Comparison of ENCODE assay signal across 9 cellular contexts in genomic region chr1:149740152-149740581, GRCh38. TPM values are rescaled to one million over a fixed set of nuclear protein-coding genes. Genes with fewer than 3 reads are reported as not detected.
A peak's percentile ranks its signal among the peaks of the same experiment; 100 is the strongest.
DNase-seq lines count a peak whose midpoint lies in the region; ATAC-seq and TF ChIP-seq lines count a peak whose summit lies in the region.
"Not testable (repeated sequence)": the region's sequence is repeated elsewhere in the genome, so short reads cannot be mapped to it uniquely, and the experiment has no call there.
"Had no signal": no experiment of that assay in that cellular context is flagged by ENCODE, and none has a peak within 500 bp of the region (broad histone marks: within the 10 kb centered on the region; RNA-seq: fewer than 3 reads in every experiment).

No MANE protein-coding gene starts in this region.

- H2BK120ac ChIP-seq in mesendoderm (ENCODE audit: low read depth, low read length) = not testable (repeated sequence)

- not testable (repeated sequence) for H4K8ac ChIP-seq in mesendoderm (ENCODE audit: low read depth, low read length)

- not testable (repeated sequence) for H3K27ac ChIP-seq in mesendoderm (ENCODE audit: low read depth, low read length); transverse colon

- POLR2A ChIA-PET in activated naive CD8-positive, alpha-beta T cell treated with anti-CD3 and anti-CD28 coated beads, Interleukin-2, amount 10 ng/mL, durations not matched to agents 7 days and 5 days (lab: Charles Lee) = not testable (repeated sequence)

- H3K79me2 ChIP-seq in mesendoderm (ENCODE audit: control insufficient read depth, insufficient read depth, low read length) = not testable (repeated sequence)

- H3K18ac ChIP-seq in mesendoderm (ENCODE audit: low read length) = not testable (repeated sequence)

- H4K5ac ChIP-seq in mesendoderm (ENCODE audit: low read length) = not testable (repeated sequence)

- DNase-seq in NCI-H748 treated with DMSO at 0.1 percent for 48 hours (lab: John Stamatoyannopoulos, UW) (peak; percentile 0), fibroblast of the conjunctiva (ENCODE audit: low read depth) (peak; percentile 10), mesendoderm (peak; percentile 80), transverse colon (peak; percentile 16)
- DNase-seq in activated CD4-positive, alpha-beta T cell treated with anti-CD3 and anti-CD28 coated beads, Interleukin-2, amount 50 U/mL, for 48 hours = peak; percentile 50 to 57
- peak; percentile 37 for DNase-seq in activated naive CD8-positive, alpha-beta T cell treated with anti-CD3 and anti-CD28 coated beads, Interleukin-2, amount 10 ng/mL, durations not matched to agents 7 days and 5 days
- DNase-seq in stimulated activated CD4-positive, alpha-beta T cell treated with anti-CD3 and anti-CD28 coated beads, Interleukin-1b, Interleukin-23, amount 100 ng/mL, for 24 hours (ENCODE audit: low read depth in 4 of 4, low spot score in 1 of 4) = peak in 3 of 4 experiments; percentile 34 to 54 (median 48)

- TF ChIP-seq EP300 in transverse colon (IDR thresholded peaks at IDR 0.05; ENCODE audit: low read depth) = not testable (repeated sequence)

- H3K4me1 Mint-ChIP-seq in activated naive CD8-positive, alpha-beta T cell treated with anti-CD3 and anti-CD28 coated beads, Interleukin-2, amount 10 ng/mL, durations not matched to agents 7 days and 5 days = not testable (repeated sequence)

- not testable (repeated sequence) for H3K79me1 ChIP-seq in mesendoderm (ENCODE audit: low read length)

- not testable (repeated sequence) for H2BK5ac ChIP-seq in mesendoderm (ENCODE audit: low read length)

- not testable (repeated sequence) for H3K27ac Mint-ChIP-seq in activated naive CD8-positive, alpha-beta T cell treated with anti-CD3 and anti-CD28 coated beads, Interleukin-2, amount 10 ng/mL, durations not matched to agents 7 days and 5 days

- H3K36me3 Mint-ChIP-seq in activated naive CD8-positive, alpha-beta T cell treated with anti-CD3 and anti-CD28 coated beads, Interleukin-2, amount 10 ng/mL, durations not matched to agents 7 days and 5 days = not testable (repeated sequence)

- H3K27me3 Mint-ChIP-seq in activated naive CD8-positive, alpha-beta T cell treated with anti-CD3 and anti-CD28 coated beads, Interleukin-2, amount 10 ng/mL, durations not matched to agents 7 days and 5 days = not testable (repeated sequence)

- ATAC-seq in GM19395 (IDR thresholded peaks at IDR 0.05; ENCODE audit: unreplicated experiment) = peak; percentile 75
- peak; percentile 60 for ATAC-seq in activated naive CD8-positive, alpha-beta T cell treated with anti-CD3 and anti-CD28 coated beads, Interleukin-2, amount 10 ng/mL, durations not matched to agents 7 days and 5 days (ENCODE audit: low read depth)

- not testable (repeated sequence) for H3K4ac ChIP-seq in mesendoderm (ENCODE audit: low read depth, low read length)

- H3K4me3 ChIP-seq in mesendoderm (ENCODE audit: low read length) (peak overlapping the region; percentile 17), transverse colon (peak overlapping the region in 2 of 4 donors; percentile 5 to 27)

- H3K9me3 Mint-ChIP-seq in activated naive CD8-positive, alpha-beta T cell treated with anti-CD3 and anti-CD28 coated beads, Interleukin-2, amount 10 ng/mL, durations not matched to agents 7 days and 5 days = not testable (repeated sequence)

- WGBS in mesendoderm (ENCODE audit: extremely low coverage, insufficient coverage, low lambda C conversion rate) = no CpG with 5 or more reads among the region's 26 CpGs
- WGBS in transverse colon (ENCODE audit: low coverage in 1 of 2), 2 donors = 15% methylated on average over 12 of the region's 26 CpGs; no CpG with 5 or more reads in 1 of the 2 donors

- H2BK15ac ChIP-seq in mesendoderm (replicated peaks; ENCODE audit: low read depth) = not testable (repeated sequence)

- not testable (repeated sequence) for H2AK5ac ChIP-seq in mesendoderm (ENCODE audit: low read length)

- TF ChIP-seq CTCF in transverse colon (IDR thresholded peaks at IDR 0.05) = not testable (repeated sequence)

- peak overlapping the region; percentile 58 for H3K4me3 Mint-ChIP-seq in activated naive CD8-positive, alpha-beta T cell treated with anti-CD3 and anti-CD28 coated beads, Interleukin-2, amount 10 ng/mL, durations not matched to agents 7 days and 5 days

- not testable (repeated sequence) for H3K4me1 ChIP-seq in mesendoderm (ENCODE audit: control insufficient read depth, low read depth, low read length); transverse colon

- H3K36me3 ChIP-seq in mesendoderm (ENCODE audit: control insufficient read depth, insufficient read depth, low read length); transverse colon: not testable (repeated sequence)

- not testable (repeated sequence) for TF ChIP-seq POLR2A in transverse colon (IDR thresholded peaks at IDR 0.05)

- not testable (repeated sequence) for H3K56ac ChIP-seq in mesendoderm (ENCODE audit: low read length)

- not testable (repeated sequence) for H3K4me2 ChIP-seq in mesendoderm (ENCODE audit: low read length)

- H3K27me3 ChIP-seq in mesendoderm (ENCODE audit: insufficient read depth, low read length, poor library complexity); transverse colon: not testable (repeated sequence)

- not testable (repeated sequence) for H3K9me3 ChIP-seq in transverse colon

- in situ Hi-C loops in transverse colon (cut with MboI; ENCODE audit: low pct_ligation_motif_present in 1 of 4, low pct_unique_long_range_greater_than_20kb in 1 of 4, low sequenced_read_pairs in 3 of 4) = not testable (repeated sequence)

- H3K23ac ChIP-seq in mesendoderm (ENCODE audit: low read length) = not testable (repeated sequence)

- not testable (repeated sequence) for H3K9ac ChIP-seq in mesendoderm (ENCODE audit: low read length)

- intact Hi-C loops in transverse colon (cut with DNase I; ENCODE audit: low total_unique reads) = not testable (repeated sequence)

RNA-seq across cellular contexts. Expression of gene FCGR1A, which starts 42.3 kb away (rescaled TPM):
- 1 to 10 TPM in 1 of 2 experiments, under 1 TPM in 1; 0.48 to 1.2 TPM for total RNA-seq in activated naive CD8-positive, alpha-beta T cell treated with anti-CD3 and anti-CD28 coated beads, Interleukin-2, amount 10 ng/mL, durations not matched to agents 7 days and 5 days
- not detected for polyA plus RNA-seq in mesendoderm (2013, experiment 1 of 2)
- not detected for polyA plus RNA-seq in mesendoderm (2013, experiment 2 of 2)
- 1 to 10 TPM in 1 of 4 donors, not detected in 3; 2.9 TPM for total RNA-seq in transverse colon
- total RNA-seq: HT-29 had no signal

Comparison
In these comparisons a context has a peak if more than half of its experiments do, and no peak if none do; other contexts are left out.
1. DNase-seq: peak in every context shown above with its lines; median percentile 80 in mesendoderm; 54 in activated CD4-positive, alpha-beta T cell treated with anti-CD3 and anti-CD28 coated beads, Interleukin-2, amount 50 U/mL, for 48 hours; 48 in stimulated activated CD4-positive, alpha-beta T cell treated with anti-CD3 and anti-CD28 coated beads, Interleukin-1b, Interleukin-23, amount 100 ng/mL, for 24 hours; 37 in activated naive CD8-positive, alpha-beta T cell treated with anti-CD3 and anti-CD28 coated beads, Interleukin-2, amount 10 ng/mL, durations not matched to agents 7 days and 5 days; 16 in transverse colon; 10 in fibroblast of the conjunctiva; 0 in NCI-H748 treated with DMSO at 0.1 percent for 48 hours.